ENCODE assay signal across 35 cellular contexts in the genomic region with DNA sequence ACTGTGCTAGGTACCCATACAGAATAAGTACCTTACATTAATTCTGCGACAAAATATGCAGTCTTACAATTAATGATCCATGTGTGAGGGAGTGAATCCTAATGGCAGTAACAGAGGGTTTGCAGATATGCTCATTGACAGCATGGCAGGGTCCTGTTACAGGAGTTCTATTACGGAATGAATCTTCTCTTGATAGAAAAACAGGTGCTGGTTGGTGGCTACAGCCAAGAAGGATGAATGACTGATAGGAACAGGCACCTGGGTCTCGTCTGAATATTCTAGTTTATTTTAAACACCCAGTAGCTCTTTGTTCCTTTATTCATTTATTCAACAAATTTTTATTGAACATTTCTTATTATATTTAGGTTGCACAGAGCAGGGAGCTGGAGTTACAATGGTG.
"Had no signal": no experiment of that assay in that cellular context is flagged by ENCODE, and none has a peak within 500 bp of the region (broad histone marks: within the 10 kb centered on the region; RNA-seq: fewer than 3 reads in every experiment).

No MANE protein-coding gene starts in this region.

- ATAC-seq: activated CD8-positive, alpha-beta T cell treated with anti-CD3 and anti-CD28 coated beads for 36 hours; activated naive CD8-positive, alpha-beta T cell treated with anti-CD3 and anti-CD28 coated beads, Interleukin-2, amount 50 U/mL, for 24 hours had no signal

- H3K4me3 ChIP-seq: ascending aorta, cardiac muscle cell had no signal

- H3K4me1 Mint-ChIP-seq: activated B cell treated with CpG ODN at 0.5 μM for 24 hours; activated CD4-positive, alpha-beta T cell treated with anti-CD3 and anti-CD28 coated beads, Interleukin-2, amount 10 ng/mL, durations not matched to agents 24 days and 14 days; activated naive CD4-positive, alpha-beta T cell treated with anti-CD3 and anti-CD28 coated beads, Interleukin-2, amount 10 ng/mL, durations not matched to agents 7 days and 5 days; activated naive CD4-positive, alpha-beta T cell treated with anti-CD3 and anti-CD28 coated beads, Interleukin-2, amount 50 U/mL, for 24 hours; activated naive CD8-positive, alpha-beta T cell treated with anti-CD3 and anti-CD28 coated beads, Interleukin-2, amount 10 ng/mL, durations not matched to agents 7 days and 5 days; activated naive CD8-positive, alpha-beta T cell treated with anti-CD3 and anti-CD28 coated beads, Interleukin-2, amount 50 U/mL, for 24 hours; central memory CD8-positive, alpha-beta T cell had no signal

- DNase-seq: activated B cell treated with CpG ODN at 0.5 μM for 24 hours; activated CD4-positive, alpha-beta memory T cell treated with anti-CD3 and anti-CD28 coated beads for 36 hours; activated CD4-positive, alpha-beta T cell treated with anti-CD3 and anti-CD28 coated beads for 4 hours; activated CD4-positive, alpha-beta T cell treated with anti-CD3 and anti-CD28 coated beads, Interleukin-2, amount 10 ng/mL, durations not matched to agents 24 days and 14 days; activated CD4-positive, alpha-beta T cell treated with anti-CD3 and anti-CD28 coated beads, Interleukin-2, amount 50 U/mL, for 1 hour; activated CD4-positive, alpha-beta T cell treated with anti-CD3 and anti-CD28 coated beads, Interleukin-2, amount 50 U/mL, for 4 hours; activated CD4-positive, CD25-positive, alpha-beta regulatory T cell treated with anti-CD3 and anti-CD28 coated beads, Interleukin-2, amount 50 U/mL, for 72 hours; activated CD8-positive, alpha-beta memory T cell treated with anti-CD3 and anti-CD28 coated beads, Interleukin-2, amount 50 U/mL, for 4 hours; activated CD8-positive, alpha-beta T cell treated with anti-CD3 and anti-CD28 coated beads for 36 hours; activated effector memory CD4-positive, alpha-beta T cell treated with Interleukin-2 at 50 U/mL for 16 hours; activated gamma-delta T cell; activated naive CD4-positive, alpha-beta T cell treated with anti-CD3 and anti-CD28 coated beads, Interleukin-2, amount 10 ng/mL, durations not matched to agents 7 days and 5 days; activated naive CD4-positive, alpha-beta T cell treated with Interleukin-2 at 50 U/mL for 16 hours; activated naive CD8-positive, alpha-beta T cell treated with anti-CD3 and anti-CD28 coated beads, Interleukin-2, amount 10 ng/mL, durations not matched to agents 7 days and 5 days; activated naive CD8-positive, alpha-beta T cell treated with anti-CD3 and anti-CD28 coated beads, Interleukin-2, amount 50 U/mL, for 24 hours; activated T-cell treated with anti-CD3 and anti-CD28 coated beads for 4 hours; activated T-cell treated with anti-CD3 and anti-CD28 coated beads, Interleukin-2, amount 50 U/mL, for 1 hour; activated T-cell treated with anti-CD3 and anti-CD28 coated beads, Interleukin-2, amount 50 U/mL, for 48 hours; amygdala; anterior cingulate cortex; caudate nucleus; SW 1271; T-helper 1 cell; T-helper 2 cell; T-helper 9 cell had no signal

- H3K36me3 ChIP-seq: ascending aorta, cardiac muscle cell had no signal

- H3K9me3 ChIP-seq: ascending aorta had no signal

- H3K27me3 ChIP-seq: ascending aorta, cardiac muscle cell had no signal

- H3K36me3 Mint-ChIP-seq: activated CD4-positive, alpha-beta memory T cell treated with anti-CD3 and anti-CD28 coated beads for 36 hours; activated naive CD4-positive, alpha-beta T cell treated with anti-CD3 and anti-CD28 coated beads, Interleukin-2, amount 10 ng/mL, durations not matched to agents 7 days and 5 days; activated naive CD4-positive, alpha-beta T cell treated with anti-CD3 and anti-CD28 coated beads, Interleukin-2, amount 50 U/mL, for 24 hours; activated naive CD8-positive, alpha-beta T cell; activated naive CD8-positive, alpha-beta T cell treated with anti-CD3 and anti-CD28 coated beads, Interleukin-2, amount 10 ng/mL, durations not matched to agents 7 days and 5 days; brain had no signal

- H3K4me3 Mint-ChIP-seq: activated B cell treated with CpG ODN at 0.5 μM for 24 hours; activated CD4-positive, alpha-beta memory T cell treated with anti-CD3 and anti-CD28 coated beads for 36 hours; activated CD4-positive, alpha-beta T cell treated with anti-CD3 and anti-CD28 coated beads, Interleukin-2, amount 10 ng/mL, durations not matched to agents 24 days and 14 days; activated CD8-positive, alpha-beta T cell treated with anti-CD3 and anti-CD28 coated beads for 36 hours; activated naive CD4-positive, alpha-beta T cell treated with anti-CD3 and anti-CD28 coated beads, Interleukin-2, amount 10 ng/mL, durations not matched to agents 7 days and 5 days; activated naive CD4-positive, alpha-beta T cell treated with anti-CD3 and anti-CD28 coated beads, Interleukin-2, amount 50 U/mL, for 24 hours; activated naive CD8-positive, alpha-beta T cell; activated naive CD8-positive, alpha-beta T cell treated with anti-CD3 and anti-CD28 coated beads, Interleukin-2, amount 10 ng/mL, durations not matched to agents 7 days and 5 days; activated naive CD8-positive, alpha-beta T cell treated with anti-CD3 and anti-CD28 coated beads, Interleukin-2, amount 50 U/mL, for 24 hours; brain; central memory CD8-positive, alpha-beta T cell; T-helper 1 cell treated with Interleukin-12 subunit alpha and Interleukin-12 subunit beta and Interleukin-4 antibody, amounts not matched to agents 30 μg/mL and 1 μg/mL, for 36 hours; T-helper 2 cell treated with Interferon-gamma antibody and Interleukin-4, amounts not matched to agents 5 μg/mL and 100 μg/mL, for 36 hours had no signal

- H3K27ac Mint-ChIP-seq: activated B cell treated with CpG ODN at 0.5 μM for 24 hours; activated CD4-positive, alpha-beta memory T cell treated with anti-CD3 and anti-CD28 coated beads for 36 hours; activated CD4-positive, alpha-beta T cell treated with anti-CD3 and anti-CD28 coated beads, Interleukin-2, amount 10 ng/mL, durations not matched to agents 24 days and 14 days; activated CD8-positive, alpha-beta T cell treated with anti-CD3 and anti-CD28 coated beads for 36 hours; activated naive CD4-positive, alpha-beta T cell treated with anti-CD3 and anti-CD28 coated beads, Interleukin-2, amount 10 ng/mL, durations not matched to agents 7 days and 5 days; activated naive CD4-positive, alpha-beta T cell treated with anti-CD3 and anti-CD28 coated beads, Interleukin-2, amount 50 U/mL, for 24 hours; activated naive CD8-positive, alpha-beta T cell; activated naive CD8-positive, alpha-beta T cell treated with anti-CD3 and anti-CD28 coated beads, Interleukin-2, amount 10 ng/mL, durations not matched to agents 7 days and 5 days; activated naive CD8-positive, alpha-beta T cell treated with anti-CD3 and anti-CD28 coated beads, Interleukin-2, amount 50 U/mL, for 24 hours; activated T-helper 2 cell treated with anti-CD3 and anti-CD28 coated beads, Interferon-gamma antibody, Interleukin-2, Interleukin-4, amounts not matched to agents 10 μg/mL and 5 μg/mL and 100 μg/mL, durations not matched to agents 14 hours and 24 hours and 36 hours; T-helper 1 cell treated with Interleukin-12 subunit alpha and Interleukin-12 subunit beta and Interleukin-4 antibody, amounts not matched to agents 30 μg/mL and 1 μg/mL, for 36 hours; T-helper 2 cell treated with Interferon-gamma antibody and Interleukin-4, amounts not matched to agents 5 μg/mL and 100 μg/mL, for 36 hours had no signal

- H3K4me1 ChIP-seq: ascending aorta had no signal

- H3K27ac ChIP-seq: ascending aorta, cardiac muscle cell, VCaP had no signal

- H3K9me3 Mint-ChIP-seq: activated B cell treated with CpG ODN at 0.5 μM for 24 hours; activated CD4-positive, alpha-beta memory T cell treated with anti-CD3 and anti-CD28 coated beads for 36 hours; activated CD4-positive, alpha-beta T cell treated with anti-CD3 and anti-CD28 coated beads, Interleukin-2, amount 10 ng/mL, durations not matched to agents 24 days and 14 days; activated CD8-positive, alpha-beta T cell treated with anti-CD3 and anti-CD28 coated beads for 36 hours; activated naive CD4-positive, alpha-beta T cell treated with anti-CD3 and anti-CD28 coated beads, Interleukin-2, amount 10 ng/mL, durations not matched to agents 7 days and 5 days; activated naive CD4-positive, alpha-beta T cell treated with anti-CD3 and anti-CD28 coated beads, Interleukin-2, amount 50 U/mL, for 24 hours; activated naive CD8-positive, alpha-beta T cell treated with anti-CD3 and anti-CD28 coated beads, Interleukin-2, amount 10 ng/mL, durations not matched to agents 7 days and 5 days; activated T-helper 2 cell treated with anti-CD3 and anti-CD28 coated beads, Interferon-gamma antibody, Interleukin-2, Interleukin-4, amounts not matched to agents 10 μg/mL and 5 μg/mL and 100 μg/mL, durations not matched to agents 14 hours and 24 hours and 36 hours; brain; T-helper 1 cell treated with Interleukin-12 subunit alpha and Interleukin-12 subunit beta and Interleukin-4 antibody, amounts not matched to agents 30 μg/mL and 1 μg/mL, for 36 hours; T-helper 2 cell treated with Interferon-gamma antibody and Interleukin-4, amounts not matched to agents 5 μg/mL and 100 μg/mL, for 36 hours had no signal
